Comparison of ENCODE assay signal across 11 cellular contexts in genomic region chr12:53343978-53344377, GRCh38. TPM values are rescaled to one million over a fixed set of nuclear protein-coding genes. Genes with fewer than 3 reads are reported as not detected.
DNase-seq lines count a peak whose midpoint lies in the region; ATAC-seq, FAIRE-seq and TF ChIP-seq lines count a peak whose summit lies in the region.
"Had no signal": no experiment of that assay in that cellular context is flagged by ENCODE, and none has a peak within 500 bp of the region (broad histone marks: within the 10 kb centered on the region; RNA-seq: fewer than 3 reads in every experiment).

No MANE protein-coding gene starts in this region.

- TF ChIP-seq RAD21 in A549 (conservative IDR thresholded peaks at IDR 0.05 in 1 of 2, IDR thresholded peaks at IDR 0.05 in 1 of 2) = no peak

- no peak overlapping the region; the same call in 2 of the 3 replicates for H3K4me3 ChIP-seq in A549

- TF ChIP-seq CTCF in A549 (IDR thresholded peaks at IDR 0.05) (no peak), GM20000 (IDR thresholded peaks at IDR 0.05; ENCODE audit: extremely low read depth, missing control alignments) (no peak)

- H3K36me3 Mint-ChIP-seq in activated naive CD8-positive, alpha-beta T cell treated with anti-CD3 and anti-CD28 coated beads, Interleukin-2, amount 10 ng/mL, durations not matched to agents 7 days and 5 days = no peaks in the 10 kb centered on the region
- H3K36me3 Mint-ChIP-seq in natural killer cell treated with Interleukin-12 subunit alpha and Interleukin-12 subunit beta and Interleukin-15 and Interleukin-18, amount 100 ng/mL, for 72 hours = no peaks in the 10 kb centered on the region

- ATAC-seq in A549 (no peak), GM19467 (IDR thresholded peaks at IDR 0.05; ENCODE audit: unreplicated experiment) (no peak)
- peak; percentile 49 for ATAC-seq in activated naive CD8-positive, alpha-beta T cell treated with anti-CD3 and anti-CD28 coated beads, Interleukin-2, amount 10 ng/mL, durations not matched to agents 7 days and 5 days (ENCODE audit: low read depth)
- no peak for ATAC-seq in natural killer cell treated with Interleukin-12 subunit alpha and Interleukin-12 subunit beta and Interleukin-15 and Interleukin-18, amount 100 ng/mL, for 72 hours

- H3K4me1 ChIP-seq in A549 = peaks cover 9% of the 10 kb centered on the region; the same call in 2 of the 3 replicates

- TF ChIP-seq POLR2A in A549 (IDR thresholded peaks at IDR 0.05; ENCODE audit: low read length) = no peak

- H3K9me3 Mint-ChIP-seq in activated naive CD8-positive, alpha-beta T cell treated with anti-CD3 and anti-CD28 coated beads, Interleukin-2, amount 10 ng/mL, durations not matched to agents 7 days and 5 days = no peaks in the 10 kb centered on the region
- no peaks in the 10 kb centered on the region for H3K9me3 Mint-ChIP-seq in natural killer cell treated with Interleukin-12 subunit alpha and Interleukin-12 subunit beta and Interleukin-15 and Interleukin-18, amount 100 ng/mL, for 72 hours

- CTCF ChIA-PET in A549 (lab: Yijun Ruan, JAX) = interaction anchor here (0.8 to 20.8 kb wide), 12 partner anchors 10 to 165 kb away, joined by 3 to 638 read pairs (median 10); partner anchors contain the start of genes AAAS, AMHR2, SP7 and TARBP2

- no peaks in the 10 kb centered on the region for H3K9me3 ChIP-seq in A549

- H3K4me3 Mint-ChIP-seq in activated naive CD8-positive, alpha-beta T cell treated with anti-CD3 and anti-CD28 coated beads, Interleukin-2, amount 10 ng/mL, durations not matched to agents 7 days and 5 days = peak overlapping the region; percentile 72
- H3K4me3 Mint-ChIP-seq in natural killer cell treated with Interleukin-12 subunit alpha and Interleukin-12 subunit beta and Interleukin-15 and Interleukin-18, amount 100 ng/mL, for 72 hours = peak overlapping the region; percentile 35

- H3K4me2 ChIP-seq in A549 = peak overlapping the region; percentile 93

- 97% methylated on average over 4 of the region's 4 CpGs for WGBS in A549 (ENCODE audit: missing lambda C conversion rate)

- peak overlapping the region; percentile 77 for H3K27ac Mint-ChIP-seq in activated naive CD8-positive, alpha-beta T cell treated with anti-CD3 and anti-CD28 coated beads, Interleukin-2, amount 10 ng/mL, durations not matched to agents 7 days and 5 days
- H3K27ac Mint-ChIP-seq in natural killer cell treated with Interleukin-12 subunit alpha and Interleukin-12 subunit beta and Interleukin-15 and Interleukin-18, amount 100 ng/mL, for 72 hours = peak overlapping the region in 1 of 2 donors; percentile 64

- peaks cover 14% of the 10 kb centered on the region for H3K27me3 Mint-ChIP-seq in activated naive CD8-positive, alpha-beta T cell treated with anti-CD3 and anti-CD28 coated beads, Interleukin-2, amount 10 ng/mL, durations not matched to agents 7 days and 5 days
- H3K27me3 Mint-ChIP-seq in natural killer cell treated with Interleukin-12 subunit alpha and Interleukin-12 subunit beta and Interleukin-15 and Interleukin-18, amount 100 ng/mL, for 72 hours = peaks cover 3 to 8% of the 10 kb centered on the region in 2 donors

- no peak for TF ChIP-seq EP300 in A549 (IDR thresholded peaks at IDR 0.05)

- FAIRE-seq in A549 (lab: Jason Lieb, UNC) = no peak
- FAIRE-seq: RCC 7860 had no signal

- H3K4me1 Mint-ChIP-seq in activated naive CD8-positive, alpha-beta T cell treated with anti-CD3 and anti-CD28 coated beads, Interleukin-2, amount 10 ng/mL, durations not matched to agents 7 days and 5 days = peaks cover 15% of the 10 kb centered on the region
- H3K4me1 Mint-ChIP-seq in natural killer cell treated with Interleukin-12 subunit alpha and Interleukin-12 subunit beta and Interleukin-15 and Interleukin-18, amount 100 ng/mL, for 72 hours (ENCODE audit: low read depth in 2 of 2) = peaks cover 12 to 18% of the 10 kb centered on the region in 2 donors

- peak overlapping the region in 1 of 2 experiments; percentile 93; a peak in 1 of 6 replicates for H3K27ac ChIP-seq in A549

- POLR2A ChIA-PET in A549 (lab: Yijun Ruan, JAX) = interaction anchor here (0.6 to 2.7 kb wide), 5 partner anchors 18 to 38 kb away, joined by 3 to 51 read pairs (median 17); partner anchors contain the start of genes AAAS and SP1
- POLR2A ChIA-PET in activated naive CD8-positive, alpha-beta T cell treated with anti-CD3 and anti-CD28 coated beads, Interleukin-2, amount 10 ng/mL, durations not matched to agents 7 days and 5 days (lab: Charles Lee) = interaction anchor here (1.4 to 4.5 kb wide), 5 partner anchors 18 to 97 kb away, joined by 3 to 63 read pairs (median 9); partner anchors contain the start of genes AAAS, ESPL1 and MYG1

- DNase-seq in A549 (ENCODE audit: low read depth in 1 of 2, low spot score in 1 of 2) (no peak), GM20000 (ENCODE audit: low spot score) (peak; percentile 6), iPS-NIHi7 (ENCODE audit: extremely low spot score) (no peak), DMS153 (lab: John Stamatoyannopoulos, UW) (no peak), activated gamma-delta T cell (lab: John Stamatoyannopoulos, UW) (no peak)
- DNase-seq in activated naive CD8-positive, alpha-beta T cell treated with anti-CD3 and anti-CD28 coated beads, Interleukin-2, amount 10 ng/mL, durations not matched to agents 7 days and 5 days = no peak
- no peak for DNase-seq in natural killer cell treated with Interleukin-12 subunit alpha and Interleukin-12 subunit beta and Interleukin-15 and Interleukin-18, amount 100 ng/mL, for 72 hours (ENCODE audit: low spot score)

TF ChIP-seq in A549, 52 proteins besides CTCF, POLR2A, EP300 and RAD21:
- TF ChIP-seq HOXB13 (CRISPR knock-in tag; IDR thresholded peaks at IDR 0.05; ENCODE audit: low read depth) = no peak
- TF ChIP-seq RFX5 (IDR thresholded peaks at IDR 0.05) = no peak
- no peak for TF ChIP-seq ZFP36 (IDR thresholded peaks at IDR 0.05; ENCODE audit: borderline replicate concordance, partially characterized antibody)
- TF ChIP-seq RCOR1 (IDR thresholded peaks at IDR 0.05; ENCODE audit: low read depth, low read length) = no peak
- TF ChIP-seq TFCP2L1 (CRISPR knock-in tag; IDR thresholded peaks at IDR 0.05) = no peak
TF ChIP-seq in A549: peak in this region for 0.

RNA-seq across cellular contexts. Expression of gene SP7, which starts 7.8 kb away (rescaled TPM):
- polyA plus RNA-seq in A549 (2011; rRNA removed) (0.05 TPM in 1 of 2 replicates, not detected in the other), A549 (2017; fragmentation: RNase III; extraction: RNeasy Plus Mini Kit Qiagen cat#74134 plus additional on column Dnase treatment) (0.03 to 0.06 TPM in 2 of 3 replicates, not detected in the other)
- 0.01 and 0.04 TPM in 2 replicates for polyA plus RNA-seq in A549 (2012; cell fraction: cytosol; rRNA removed)
- 0.09 and 0.12 TPM in 2 replicates for polyA plus RNA-seq in A549 (2012; cell fraction: nucleus; rRNA removed)
- polyA minus RNA-seq in A549 (2011; rRNA and poly(A)+ RNA removed) = 0.17 TPM in 1 of 2 replicates, not detected in the other
- total RNA-seq in activated naive CD8-positive, alpha-beta T cell treated with anti-CD3 and anti-CD28 coated beads, Interleukin-2, amount 10 ng/mL, durations not matched to agents 7 days and 5 days = not detected
- total RNA-seq in natural killer cell treated with Interleukin-12 subunit alpha and Interleukin-12 subunit beta and Interleukin-15 and Interleukin-18, amount 100 ng/mL, for 72 hours = not detected
- total RNA-seq: epithelial cell of proximal tubule, urinary bladder had no signal
- polyA plus RNA-seq: urinary bladder had no signal

RNA-seq across cellular contexts. Expression of gene AAAS, which starts 22.6 kb away (rescaled TPM):
- 82.6 and 104 TPM in 2 replicates for polyA plus RNA-seq in A549 (2011; rRNA removed)
- 98.3 and 108 TPM in 2 replicates for polyA plus RNA-seq in A549 (2012; cell fraction: cytosol; rRNA removed)
- 244 and 280 TPM in 2 replicates for polyA plus RNA-seq in A549 (2012; cell fraction: nucleus; rRNA removed)
- 61.5 to 64.9 TPM (median 64.1 TPM) in 3 replicates for polyA plus RNA-seq in A549 (2017; fragmentation: RNase III; extraction: RNeasy Plus Mini Kit Qiagen cat#74134 plus additional on column Dnase treatment)
- 136 and 153 TPM in 2 replicates for polyA minus RNA-seq in A549 (2011; rRNA and poly(A)+ RNA removed)
- 10 to 100 TPM; 65.0 to 67.0 TPM for total RNA-seq in activated naive CD8-positive, alpha-beta T cell treated with anti-CD3 and anti-CD28 coated beads, Interleukin-2, amount 10 ng/mL, durations not matched to agents 7 days and 5 days
- 10 to 100 TPM; 56.7 to 96.2 TPM for total RNA-seq in natural killer cell treated with Interleukin-12 subunit alpha and Interleukin-12 subunit beta and Interleukin-15 and Interleukin-18, amount 100 ng/mL, for 72 hours

RNA-seq across cellular contexts. Expression of gene SP1, which starts 36.0 kb away (rescaled TPM):
- 53.2 and 56.6 TPM in 2 replicates for polyA plus RNA-seq in A549 (2011; rRNA removed)
- polyA plus RNA-seq in A549 (2012; cell fraction: cytosol; rRNA removed) = 14.0 and 18.8 TPM in 2 replicates
- 15.5 and 19.0 TPM in 2 replicates for polyA plus RNA-seq in A549 (2012; cell fraction: nucleus; rRNA removed)
- 24.0 to 24.5 TPM (median 24.2 TPM) in 3 replicates for polyA plus RNA-seq in A549 (2017; fragmentation: RNase III; extraction: RNeasy Plus Mini Kit Qiagen cat#74134 plus additional on column Dnase treatment)
- 176 and 220 TPM in 2 replicates for polyA minus RNA-seq in A549 (2011; rRNA and poly(A)+ RNA removed)
- 10 to 100 TPM; 88.7 to 96.2 TPM for total RNA-seq in activated naive CD8-positive, alpha-beta T cell treated with anti-CD3 and anti-CD28 coated beads, Interleukin-2, amount 10 ng/mL, durations not matched to agents 7 days and 5 days
- total RNA-seq in natural killer cell treated with Interleukin-12 subunit alpha and Interleukin-12 subunit beta and Interleukin-15 and Interleukin-18, amount 100 ng/mL, for 72 hours = 10 to 100 TPM; 56.8 to 68.1 TPM

RNA-seq across cellular contexts. Expression of gene MYG1, which starts 44.5 kb away (rescaled TPM):
- polyA plus RNA-seq in A549 (2011; rRNA removed) (75.2 and 80.9 TPM in 2 replicates), A549 (2017; fragmentation: RNase III; extraction: RNeasy Plus Mini Kit Qiagen cat#74134 plus additional on column Dnase treatment) (55.9 to 60.9 TPM (median 58.9 TPM) in 3 replicates)
- polyA plus RNA-seq in A549 (2012; cell fraction: cytosol; rRNA removed) = 119 and 127 TPM in 2 replicates
- polyA plus RNA-seq in A549 (2012; cell fraction: nucleus; rRNA removed) = 112 and 120 TPM in 2 replicates
- polyA minus RNA-seq in A549 (2011; rRNA and poly(A)+ RNA removed) = 70.3 and 92.5 TPM in 2 replicates
- total RNA-seq in activated naive CD8-positive, alpha-beta T cell treated with anti-CD3 and anti-CD28 coated beads, Interleukin-2, amount 10 ng/mL, durations not matched to agents 7 days and 5 days = 10 to 100 TPM; 44.8 to 51.2 TPM
- 10 to 100 TPM; 55.8 to 72.9 TPM for total RNA-seq in natural killer cell treated with Interleukin-12 subunit alpha and Interleukin-12 subunit beta and Interleukin-15 and Interleukin-18, amount 100 ng/mL, for 72 hours

RNA-seq across cellular contexts. Expression of gene PFDN5, which starts 48.6 kb away (rescaled TPM):
- polyA plus RNA-seq in A549 (2011; rRNA removed) = 729 and 848 TPM in 2 replicates
- polyA plus RNA-seq in A549 (2012; cell fraction: cytosol; rRNA removed) = 784 and 933 TPM in 2 replicates
- 344 and 565 TPM in 2 replicates for polyA plus RNA-seq in A549 (2012; cell fraction: nucleus; rRNA removed)
- 685 to 736 TPM (median 704 TPM) in 3 replicates for polyA plus RNA-seq in A549 (2017; fragmentation: RNase III; extraction: RNeasy Plus Mini Kit Qiagen cat#74134 plus additional on column Dnase treatment)
- 135 and 177 TPM in 2 replicates for polyA minus RNA-seq in A549 (2011; rRNA and poly(A)+ RNA removed)
- 100 to 1,000 TPM; 388 to 425 TPM for total RNA-seq in activated naive CD8-positive, alpha-beta T cell treated with anti-CD3 and anti-CD28 coated beads, Interleukin-2, amount 10 ng/mL, durations not matched to agents 7 days and 5 days
- total RNA-seq in natural killer cell treated with Interleukin-12 subunit alpha and Interleukin-12 subunit beta and Interleukin-15 and Interleukin-18, amount 100 ng/mL, for 72 hours = 100 to 1,000 TPM; 199 to 233 TPM
